In the genomic region with DNA sequence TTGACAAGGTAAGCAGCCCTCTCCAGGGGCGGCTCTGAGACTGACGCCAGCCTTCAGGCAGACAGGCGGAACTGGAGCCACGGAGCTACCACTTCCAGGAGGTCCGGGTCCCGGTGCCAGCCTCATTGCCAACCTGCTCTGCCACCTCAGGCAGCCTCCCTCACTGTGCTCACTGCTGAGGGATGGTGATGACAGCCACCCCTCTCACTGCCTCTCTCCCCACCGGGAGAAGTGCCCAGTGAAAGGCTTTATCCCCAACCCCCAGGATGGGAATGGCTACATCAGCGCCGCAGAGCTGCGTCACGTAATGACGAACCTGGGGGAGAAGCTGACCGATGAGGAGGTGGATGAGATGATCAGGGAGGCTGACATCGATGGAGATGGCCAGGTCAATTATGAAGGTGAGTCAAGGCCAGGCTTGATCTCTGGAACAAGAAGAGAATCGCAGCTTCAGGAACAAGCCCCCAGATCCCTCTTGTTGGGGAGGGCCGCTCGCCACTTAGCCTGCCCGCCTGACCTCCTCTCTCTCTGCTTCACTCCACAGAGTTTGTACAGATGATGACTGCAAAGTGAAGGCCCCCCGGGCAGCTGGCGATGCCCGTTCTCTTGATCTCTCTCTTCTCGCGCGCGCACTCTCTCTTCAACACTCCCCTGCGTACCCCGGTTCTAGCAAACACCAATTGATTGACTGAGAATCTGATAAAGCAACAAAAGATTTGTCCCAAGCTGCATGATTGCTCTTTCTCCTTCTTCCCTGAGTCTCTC, we compare ENCODE assay signal across 15 cellular contexts. TPM values are rescaled to one million over a fixed set of nuclear protein-coding genes. Genes with fewer than 3 reads are reported as not detected.
DNase-seq lines count a peak whose midpoint lies in the region; ATAC-seq, FAIRE-seq and TF ChIP-seq lines count a peak whose summit lies in the region.
"Had no signal": no experiment of that assay in that cellular context is flagged by ENCODE, and none has a peak within 500 bp of the region (broad histone marks: within the 10 kb centered on the region; RNA-seq: fewer than 3 reads in every experiment).

No MANE protein-coding gene starts in this region.

- FAIRE-seq in kidney (lab: Jason Lieb, UNC) = no peak
- no peak for FAIRE-seq in H54 (lab: Jason Lieb, UNC)
- FAIRE-seq: GM19239 had no signal

- POLR2A ChIA-PET in WTC11 (lab: Charles Lee) = interaction anchor here (0.9 kb wide), 1 partner anchor 52 kb away, joined by 3 read pairs; a partner anchor contains a TSS

- H3K27ac Mint-ChIP-seq in WTC11 = no peak overlapping the region

- TF ChIP-seq CTCF in GM13976 (IDR thresholded peaks at IDR 0.05; ENCODE audit: borderline replicate concordance, control extremely low read depth, extremely low read depth, insufficient read depth, missing control alignments) (no peak), WTC11 (IDR thresholded peaks at IDR 0.05) (no peak), kidney (IDR thresholded peaks at IDR 0.05; ENCODE audit: borderline replicate concordance, extremely low read depth, insufficient read depth) (no peak)

- ATAC-seq in WTC11 = no peak
- ATAC-seq in HG02852 (IDR thresholded peaks at IDR 0.05; ENCODE audit: unreplicated experiment) = no peak
- no peak for ATAC-seq in left colon
- ATAC-seq: mucosa of descending colon, Panc1 had no signal

- H3K27me3 Mint-ChIP-seq in WTC11 (ENCODE audit: low read depth) = no peaks in the 10 kb centered on the region; the same call in 1 of the 2 replicates

- peaks cover 14 to 18% of the 10 kb centered on the region in 2 donors for H3K4me1 ChIP-seq in kidney (ENCODE audit: control insufficient read depth in 1 of 2, insufficient read depth in 1 of 2, low read depth in 1 of 2, low read length in 2 of 2)

- no peaks in the 10 kb centered on the region for H3K9me3 Mint-ChIP-seq in WTC11

- peaks cover 21 to 40% of the 10 kb centered on the region in 2 donors for H3K36me3 ChIP-seq in kidney (ENCODE audit: control insufficient read depth in 1 of 2, insufficient read depth in 2 of 2, low read length in 2 of 2)

- no peak for TF ChIP-seq POLR2A in H54 (IDR thresholded peaks at IDR 0.05; ENCODE audit: low read depth, low read length)

- DNase-seq in GM13976 (ENCODE audit: low spot score) = peak; percentile 16
- DNase-seq in WTC11 (ENCODE audit: low spot score) = peak; percentile 4
- DNase-seq in kidney = peak; percentile 70
- DNase-seq in H54 (ENCODE audit: insufficient read length, low spot score) = no peak
- no peak for DNase-seq in left colon
- DNase-seq: NCI-H1105, NCI-H446, T-helper 9 cell had no signal

- peaks cover 35% of the 10 kb centered on the region for H3K36me3 Mint-ChIP-seq in WTC11

- H3K4me3 ChIP-seq in kidney (ENCODE audit: low read length in 2 of 2) = no peak overlapping the region
- H3K4me3 ChIP-seq: esophagus muscularis mucosa, mucosa of descending colon had no signal

- in situ Hi-C loops in GM13976 (cut with MboI; ENCODE audit: low sequenced_read_pairs, unreplicated experiment) = no loop called here

- H3K27ac ChIP-seq in kidney (ENCODE audit: low read depth in 2 of 2, low read length in 2 of 2) = no peak overlapping the region
- H3K27ac ChIP-seq: esophagus muscularis mucosa had no signal

- intact Hi-C loops in kidney (cut with DNase I) (no loop called here), left colon (cut with DNase I, micrococcal nuclease) (no loop called here)

- no peaks in the 10 kb centered on the region for H3K9me3 ChIP-seq in kidney (ENCODE audit: control insufficient read depth in 1 of 2, low read length in 2 of 2)
- H3K9me3 ChIP-seq: esophagus muscularis mucosa, mucosa of descending colon had no signal

- no peak overlapping the region for H3K9ac ChIP-seq in kidney (ENCODE audit: low read length in 2 of 2)

- H3K4me3 Mint-ChIP-seq in WTC11 = no peak overlapping the region

- CTCF ChIA-PET in WTC11 (lab: Charles Lee) = interaction anchor here (4.9 kb wide), 1 partner anchor 9 kb away, joined by 26 read pairs; no protein-coding TSS in a partner anchor

- H3K4me1 Mint-ChIP-seq in WTC11 = peaks cover 5% of the 10 kb centered on the region

TF ChIP-seq in WTC11, 78 proteins besides CTCF, POLR2A, EP300 and RAD21 (continues in another document):
- TF ChIP-seq, protein P1, sequence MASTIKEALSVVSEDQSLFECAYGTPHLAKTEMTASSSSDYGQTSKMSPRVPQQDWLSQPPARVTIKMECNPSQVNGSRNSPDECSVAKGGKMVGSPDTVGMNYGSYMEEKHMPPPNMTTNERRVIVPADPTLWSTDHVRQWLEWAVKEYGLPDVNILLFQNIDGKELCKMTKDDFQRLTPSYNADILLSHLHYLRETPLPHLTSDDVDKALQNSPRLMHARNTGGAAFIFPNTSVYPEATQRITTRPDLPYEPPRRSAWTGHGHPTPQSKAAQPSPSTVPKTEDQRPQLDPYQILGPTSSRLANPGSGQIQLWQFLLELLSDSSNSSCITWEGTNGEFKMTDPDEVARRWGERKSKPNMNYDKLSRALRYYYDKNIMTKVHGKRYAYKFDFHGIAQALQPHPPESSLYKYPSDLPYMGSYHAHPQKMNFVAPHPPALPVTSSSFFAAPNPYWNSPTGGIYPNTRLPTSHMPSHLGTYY (CRISPR knock-in tag; IDR thresholded peaks at IDR 0.05) = no peak
- TF ChIP-seq, protein P2, sequence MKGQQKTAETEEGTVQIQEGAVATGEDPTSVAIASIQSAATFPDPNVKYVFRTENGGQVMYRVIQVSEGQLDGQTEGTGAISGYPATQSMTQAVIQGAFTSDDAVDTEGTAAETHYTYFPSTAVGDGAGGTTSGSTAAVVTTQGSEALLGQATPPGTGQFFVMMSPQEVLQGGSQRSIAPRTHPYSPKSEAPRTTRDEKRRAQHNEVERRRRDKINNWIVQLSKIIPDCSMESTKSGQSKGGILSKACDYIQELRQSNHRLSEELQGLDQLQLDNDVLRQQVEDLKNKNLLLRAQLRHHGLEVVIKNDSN (CRISPR knock-in tag; IDR thresholded peaks at IDR 0.05) = no peak
- TF ChIP-seq SP1 (CRISPR knock-in tag; conservative IDR thresholded peaks at IDR 0.05) (no peak), TCF7 (CRISPR knock-in tag; IDR thresholded peaks at IDR 0.05; ENCODE audit: low read depth) (no peak), JAZF1 (CRISPR knock-in tag; IDR thresholded peaks at IDR 0.05) (no peak), FOXP1 (CRISPR knock-in tag; IDR thresholded peaks at IDR 0.05; ENCODE audit: borderline replicate concordance) (no peak), RELA (CRISPR knock-in tag; IDR thresholded peaks at IDR 0.05; ENCODE audit: borderline replicate concordance) (no peak), NFE2L1 (CRISPR knock-in tag; IDR thresholded peaks at IDR 0.05) (no peak), ELF4 (CRISPR knock-in tag; IDR thresholded peaks at IDR 0.05; ENCODE audit: low read depth) (no peak)
- TF ChIP-seq, protein P3, sequence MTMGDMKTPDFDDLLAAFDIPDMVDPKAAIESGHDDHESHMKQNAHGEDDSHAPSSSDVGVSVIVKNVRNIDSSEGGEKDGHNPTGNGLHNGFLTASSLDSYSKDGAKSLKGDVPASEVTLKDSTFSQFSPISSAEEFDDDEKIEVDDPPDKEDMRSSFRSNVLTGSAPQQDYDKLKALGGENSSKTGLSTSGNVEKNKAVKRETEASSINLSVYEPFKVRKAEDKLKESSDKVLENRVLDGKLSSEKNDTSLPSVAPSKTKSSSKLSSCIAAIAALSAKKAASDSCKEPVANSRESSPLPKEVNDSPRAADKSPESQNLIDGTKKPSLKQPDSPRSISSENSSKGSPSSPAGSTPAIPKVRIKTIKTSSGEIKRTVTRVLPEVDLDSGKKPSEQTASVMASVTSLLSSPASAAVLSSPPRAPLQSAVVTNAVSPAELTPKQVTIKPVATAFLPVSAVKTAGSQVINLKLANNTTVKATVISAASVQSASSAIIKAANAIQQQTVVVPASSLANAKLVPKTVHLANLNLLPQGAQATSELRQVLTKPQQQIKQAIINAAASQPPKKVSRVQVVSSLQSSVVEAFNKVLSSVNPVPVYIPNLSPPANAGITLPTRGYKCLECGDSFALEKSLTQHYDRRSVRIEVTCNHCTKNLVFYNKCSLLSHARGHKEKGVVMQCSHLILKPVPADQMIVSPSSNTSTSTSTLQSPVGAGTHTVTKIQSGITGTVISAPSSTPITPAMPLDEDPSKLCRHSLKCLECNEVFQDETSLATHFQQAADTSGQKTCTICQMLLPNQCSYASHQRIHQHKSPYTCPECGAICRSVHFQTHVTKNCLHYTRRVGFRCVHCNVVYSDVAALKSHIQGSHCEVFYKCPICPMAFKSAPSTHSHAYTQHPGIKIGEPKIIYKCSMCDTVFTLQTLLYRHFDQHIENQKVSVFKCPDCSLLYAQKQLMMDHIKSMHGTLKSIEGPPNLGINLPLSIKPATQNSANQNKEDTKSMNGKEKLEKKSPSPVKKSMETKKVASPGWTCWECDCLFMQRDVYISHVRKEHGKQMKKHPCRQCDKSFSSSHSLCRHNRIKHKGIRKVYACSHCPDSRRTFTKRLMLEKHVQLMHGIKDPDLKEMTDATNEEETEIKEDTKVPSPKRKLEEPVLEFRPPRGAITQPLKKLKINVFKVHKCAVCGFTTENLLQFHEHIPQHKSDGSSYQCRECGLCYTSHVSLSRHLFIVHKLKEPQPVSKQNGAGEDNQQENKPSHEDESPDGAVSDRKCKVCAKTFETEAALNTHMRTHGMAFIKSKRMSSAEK (CRISPR knock-in tag; IDR thresholded peaks at IDR 0.05; ENCODE audit: borderline replicate concordance) = no peak
- TF ChIP-seq, protein P4, sequence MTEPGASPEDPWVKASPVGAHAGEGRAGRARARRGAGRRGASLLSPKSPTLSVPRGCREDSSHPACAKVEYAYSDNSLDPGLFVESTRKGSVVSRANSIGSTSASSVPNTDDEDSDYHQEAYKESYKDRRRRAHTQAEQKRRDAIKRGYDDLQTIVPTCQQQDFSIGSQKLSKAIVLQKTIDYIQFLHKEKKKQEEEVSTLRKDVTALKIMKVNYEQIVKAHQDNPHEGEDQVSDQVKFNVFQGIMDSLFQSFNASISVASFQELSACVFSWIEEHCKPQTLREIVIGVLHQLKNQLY (CRISPR knock-in tag; IDR thresholded peaks at IDR 0.05) = no peak

RNA-seq across cellular contexts. Expression of a gene that starts 7.6 kb away (rescaled TPM):
- total RNA-seq in WTC11 (2021) = 306 to 350 TPM (median 346 TPM) in 3 replicates
- total RNA-seq in kidney = 217 TPM
- 350 TPM for polyA plus RNA-seq in kidney (ENCODE audit: insufficient read depth, low read depth, low replicate concordance)
- total RNA-seq in left colon = 100 to 1,000 TPM; 250 to 278 TPM

RNA-seq across cellular contexts. Expression of a gene that starts 16.1 kb away (rescaled TPM):
- 0.24 TPM in 1 of 3 replicates, not detected in the others for total RNA-seq in WTC11 (2021)
- 10.1 TPM for total RNA-seq in kidney
- polyA plus RNA-seq in kidney (ENCODE audit: insufficient read depth, low read depth, low replicate concordance) = 7.5 TPM
- total RNA-seq in left colon = 1 to 10 TPM in 1 of 2 donors, under 1 TPM in 1; 0.58 to 1.6 TPM

RNA-seq across cellular contexts. Expression of a gene that starts 27.2 kb away (rescaled TPM):
- total RNA-seq in WTC11 (2021) (not detected in 3 replicates), kidney (not detected), left colon (not detected)
- not detected for polyA plus RNA-seq in kidney (ENCODE audit: insufficient read depth, low read depth, low replicate concordance)
- total RNA-seq: esophagus muscularis mucosa, H4, subcutaneous adipose tissue had no signal

RNA-seq across cellular contexts. Expression of a gene that starts 52.2 kb away (rescaled TPM):
- 1.8 to 1.9 TPM (median 1.8 TPM) in 3 replicates for total RNA-seq in WTC11 (2021)
- total RNA-seq in kidney = 10.4 TPM
- 5.4 TPM for polyA plus RNA-seq in kidney (ENCODE audit: insufficient read depth, low read depth, low replicate concordance)
- 1 to 10 TPM; 1.1 to 7.8 TPM for total RNA-seq in left colon

Comparison
In these comparisons a context has a peak if more than half of its experiments do, and no peak if none do; other contexts are left out.
1. DNase-seq: peak in GM13976 (single experiment), WTC11 (single experiment) and kidney (single experiment); none in H54 (single experiment) and left colon (0 of 2).